Comparison of ENCODE assay signal across 28 cellular contexts in genomic region chr2:133303150-133303549, GRCh38.
DNase-seq lines count a peak whose midpoint lies in the region; ATAC-seq and TF ChIP-seq lines count a peak whose summit lies in the region.
"Had no signal": no experiment of that assay in that cellular context is flagged by ENCODE, and none has a peak within 500 bp of the region (broad histone marks: within the 10 kb centered on the region; RNA-seq: fewer than 3 reads in every experiment).

No MANE protein-coding gene starts in this region.

- H3K4me3 ChIP-seq in AG04450 (ENCODE audit: low read depth, low read length) (no peak overlapping the region), astrocyte of the spinal cord (ENCODE audit: low read depth, low read length) (no peak overlapping the region)
- H3K4me3 ChIP-seq: heart right ventricle, mucosa of descending colon, pancreas had no signal

- H3K4me1 Mint-ChIP-seq in CD4-positive, alpha-beta T cell (ENCODE audit: low read depth) = no peaks in the 10 kb centered on the region
- H3K4me1 Mint-ChIP-seq: CD4-positive, CD25-positive, alpha-beta regulatory T cell; nephron progenitor cell had no signal

- DNase-seq in AG04450 (ENCODE audit: low read depth, low spot score) (peak; percentile 49), HCEC 1CT (peak; percentile 89), astrocyte of the spinal cord (ENCODE audit: low read depth, low spot score) (peak; percentile 13), foreskin melanocyte (peak; percentile 37), OCI-M1 (lab: John Stamatoyannopoulos, UW) (no peak)
- DNase-seq in CD4-positive, alpha-beta T cell = no peak
- DNase-seq in activated T-cell treated with anti-CD3 and anti-CD28 coated beads, Interleukin-2, amount 50 U/mL, for 48 hours = no peak
- DNase-seq: activated naive CD4-positive, alpha-beta T cell treated with anti-CD3 and anti-CD28 coated beads for 36 hours; activated T-cell treated with anti-CD3 and anti-CD28 coated beads, Interleukin-2, amount 50 U/mL, for 72 hours; CD4-positive, CD25-positive, alpha-beta regulatory T cell; DMS 273 treated with DMSO at 0.1 percent for 48 hours; effector CD4-positive, alpha-beta T cell; heart right ventricle; Kasumi-1; left ventricle myocardium superior; mucosa of descending colon; NCI-H1092 treated with DMSO at 0.1 percent for 48 hours; NCI-H2081; NCI-H345; NCI-H82; nephron progenitor cell; pancreas; right cardiac atrium; trophoblast cell had no signal

- H3K27me3 ChIP-seq in AG04450 (ENCODE audit: control insufficient read depth, insufficient read depth, low read length) = no peaks in the 10 kb centered on the region
- H3K27me3 ChIP-seq in CD4-positive, alpha-beta T cell (ENCODE audit: control insufficient read depth, insufficient read depth, low read length) = no peaks in the 10 kb centered on the region
- H3K27me3 ChIP-seq: heart right ventricle had no signal

- intact Hi-C loops in CD4-positive, alpha-beta T cell (cut with DNase I, micrococcal nuclease) = no loop called here

- CTCF ChIA-PET in AG04450 (lab: Charles Lee) = no interaction called here
- CTCF ChIA-PET in CD4-positive, alpha-beta T cell (lab: Charles Lee) = no interaction called here

- POLR2A ChIA-PET in AG04450 (lab: Yijun Ruan, JAX) = no interaction called here
- POLR2A ChIA-PET in CD4-positive, alpha-beta T cell (lab: Charles Lee) = interaction anchor here (0.7 kb wide), 1 partner anchor 303 kb away, joined by 3 read pairs; no protein-coding TSS in a partner anchor

- H3K27me3 Mint-ChIP-seq in CD4-positive, alpha-beta T cell = no peaks in the 10 kb centered on the region
- H3K27me3 Mint-ChIP-seq: CD4-positive, CD25-positive, alpha-beta regulatory T cell had no signal

- ATAC-seq in GM21423 (IDR thresholded peaks at IDR 0.05; ENCODE audit: unreplicated experiment) = no peak
- ATAC-seq in CD4-positive, alpha-beta T cell (ENCODE audit: poor library complexity) = no peak
- ATAC-seq: activated T-cell treated with anti-CD3 and anti-CD28 coated beads, Interleukin-2, amount 50 U/mL, for 72 hours; esophagus mucosa; HCT116; heart right ventricle; left ventricle myocardium superior; mucosa of descending colon; pancreas; right cardiac atrium; Right ventricle myocardium inferior had no signal

- H3K9me3 Mint-ChIP-seq in CD4-positive, alpha-beta T cell = no peaks in the 10 kb centered on the region

- H3K36me3 Mint-ChIP-seq in CD4-positive, alpha-beta T cell (ENCODE audit: low read depth) = no peaks in the 10 kb centered on the region
- H3K36me3 Mint-ChIP-seq: CD4-positive, CD25-positive, alpha-beta regulatory T cell had no signal

- peak overlapping the region; percentile 62 for H3K27ac ChIP-seq in AG04450 (ENCODE audit: low read depth, low read length)
- H3K27ac ChIP-seq in CD4-positive, alpha-beta T cell (ENCODE audit: low read depth, low read length) = no peak overlapping the region
- H3K27ac ChIP-seq: heart right ventricle, pancreas had no signal

- no peak overlapping the region for H3K27ac Mint-ChIP-seq in CD4-positive, alpha-beta T cell
- H3K27ac Mint-ChIP-seq: activated naive CD4-positive, alpha-beta T cell treated with anti-CD3 and anti-CD28 coated beads for 36 hours; activated T-cell treated with anti-CD3 and anti-CD28 coated beads, Interleukin-2, amount 50 U/mL, for 72 hours; CD4-positive, CD25-positive, alpha-beta regulatory T cell; nephron progenitor cell had no signal

- TF ChIP-seq CTCF in AG04450 (IDR thresholded peaks at IDR 0.05; ENCODE audit: low read depth, low read length) (no peak), astrocyte of the spinal cord (IDR thresholded peaks at IDR 0.05; ENCODE audit: low read depth, low read length) (no peak)
- no peak for TF ChIP-seq CTCF in CD4-positive, alpha-beta T cell (IDR thresholded peaks at IDR 0.05)

- in situ Hi-C loops in astrocyte of the spinal cord (cut with HindIII; ENCODE audit: low sequenced_read_pairs) = no loop called here

- H3K4me3 Mint-ChIP-seq in CD4-positive, alpha-beta T cell = no peak overlapping the region
- H3K4me3 Mint-ChIP-seq: activated naive CD4-positive, alpha-beta T cell treated with anti-CD3 and anti-CD28 coated beads for 36 hours; activated T-cell treated with anti-CD3 and anti-CD28 coated beads, Interleukin-2, amount 50 U/mL, for 72 hours; CD4-positive, CD25-positive, alpha-beta regulatory T cell; nephron progenitor cell had no signal

- no peaks in the 10 kb centered on the region; the same call in 1 of the 2 replicates for H3K9me3 ChIP-seq in AG04450 (ENCODE audit: control insufficient read depth, insufficient read depth, low read length)
- no peaks in the 10 kb centered on the region for H3K9me3 ChIP-seq in CD4-positive, alpha-beta T cell (ENCODE audit: control insufficient read depth, low read length)
- H3K9me3 ChIP-seq: heart right ventricle, mucosa of descending colon, pancreas had no signal

Comparison
In these comparisons a context has a peak if more than half of its experiments do, and no peak if none do; other contexts are left out.
1. DNase-seq: peak in AG04450 (single experiment), HCEC 1CT (single experiment), astrocyte of the spinal cord (single experiment) and foreskin melanocyte (single experiment); none in CD4-positive, alpha-beta T cell (0 of 10), OCI-M1 (single experiment) and activated T-cell treated with anti-CD3 and anti-CD28 coated beads, Interleukin-2, amount 50 U/mL, for 48 hours (0 of 2).